ENCODE assay signal across 24 cellular contexts in the genomic region with DNA sequence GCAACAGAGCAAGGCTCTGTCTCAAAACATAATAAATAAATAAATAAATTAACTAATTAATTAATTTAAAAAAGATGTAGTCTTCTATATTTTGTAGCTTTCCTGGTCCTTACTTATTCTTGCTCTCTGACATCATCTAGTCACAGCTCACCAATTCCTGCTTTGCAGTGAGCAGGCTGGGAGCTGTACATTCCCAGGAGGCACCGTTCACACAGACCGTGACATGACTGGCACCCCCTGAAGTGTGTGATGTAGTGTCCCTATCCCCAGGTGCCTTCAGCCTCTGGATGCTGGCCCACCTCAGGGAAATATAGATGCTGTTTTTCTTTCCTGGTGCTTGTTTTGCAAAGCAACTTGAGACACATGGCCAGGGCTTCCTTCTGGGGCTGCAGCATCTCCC.
"Had no signal": no experiment of that assay in that cellular context is flagged by ENCODE, and none has a peak within 500 bp of the region (broad histone marks: within the 10 kb centered on the region; RNA-seq: fewer than 3 reads in every experiment).

No MANE protein-coding gene starts in this region.

- H3K9me3 Mint-ChIP-seq: activated B cell treated with CpG ODN at 0.5 μM for 24 hours; activated CD4-positive, alpha-beta memory T cell treated with anti-CD3 and anti-CD28 coated beads for 36 hours; activated naive CD8-positive, alpha-beta T cell treated with anti-CD3 and anti-CD28 coated beads for 36 hours; activated T-helper 1 cell treated with anti-CD3 and anti-CD28 coated beads, Interleukin-12 subunit alpha, Interleukin-12 subunit beta, Interleukin-2, Interleukin-4 antibody, amounts not matched to agents 30 ng/mL and 10 ng/mL and 1 ng/mL, durations not matched to agents 14 hours and 24 hours and 36 hours; effector memory CD8-positive, alpha-beta T cell; memory B cell; T-cell had no signal

- H3K36me3 ChIP-seq: cardiac muscle cell, left ventricle myocardium inferior, ovary, right lobe of liver, tibial artery, vagina had no signal

- H3K9me3 ChIP-seq: left ventricle myocardium inferior, mucosa of descending colon, ovary, right lobe of liver, tibial artery, vagina had no signal

- H3K4me2 ChIP-seq: hepatocyte had no signal

- H2AFZ ChIP-seq: hepatocyte had no signal

- H3K4me3 ChIP-seq: cardiac muscle cell, hepatocyte, left ventricle myocardium inferior, mucosa of descending colon, ovary, right lobe of liver, tibial artery, vagina had no signal

- FAIRE-seq: keratinocyte had no signal

- ATAC-seq: effector memory CD8-positive, alpha-beta T cell; mucosa of descending colon; right lobe of liver; T-cell had no signal

- H3K79me2 ChIP-seq: hepatocyte had no signal

- H3K27ac ChIP-seq: cardiac muscle cell, hepatocyte, ovary, right lobe of liver, tibial artery, vagina had no signal

- DNase-seq: activated B cell treated with CpG ODN at 0.5 μM for 24 hours; activated CD4-positive, alpha-beta memory T cell treated with anti-CD3 and anti-CD28 coated beads for 36 hours; activated CD4-positive, alpha-beta T cell treated with anti-CD3 and anti-CD28 coated beads for 4 hours; activated gamma-delta T cell treated with Interleukin-2 at 50 U/mL for 16 hours; activated naive CD8-positive, alpha-beta T cell treated with anti-CD3 and anti-CD28 coated beads for 36 hours; activated T-cell treated with anti-CD3 and anti-CD28 coated beads for 4 hours; amniotic stem cell; dermis blood vessel endothelial cell; effector memory CD8-positive, alpha-beta T cell; left ventricle myocardium inferior; mucosa of descending colon; naive B cell; right lobe of liver; stimulated activated CD4-positive, alpha-beta T cell treated with anti-CD3 and anti-CD28 coated beads, Interleukin-4, amount 100 ng/mL, for 4 hours; stimulated activated naive CD4-positive, alpha-beta T cell treated with Interleukin-2 at 50 U/mL for 16 hours; T-cell; tibial artery had no signal

- H3K27ac Mint-ChIP-seq: activated B cell treated with CpG ODN at 0.5 μM for 24 hours; activated CD4-positive, alpha-beta memory T cell treated with anti-CD3 and anti-CD28 coated beads for 36 hours; activated naive CD8-positive, alpha-beta T cell treated with anti-CD3 and anti-CD28 coated beads for 36 hours; activated T-helper 1 cell treated with anti-CD3 and anti-CD28 coated beads, Interleukin-12 subunit alpha, Interleukin-12 subunit beta, Interleukin-2, Interleukin-4 antibody, amounts not matched to agents 30 ng/mL and 10 ng/mL and 1 ng/mL, durations not matched to agents 14 hours and 24 hours and 36 hours; effector memory CD8-positive, alpha-beta T cell; memory B cell; naive B cell; T-cell had no signal

- H3K27me3 Mint-ChIP-seq: activated B cell treated with CpG ODN at 0.5 μM for 24 hours had no signal

- H3K36me3 Mint-ChIP-seq: activated CD4-positive, alpha-beta memory T cell treated with anti-CD3 and anti-CD28 coated beads for 36 hours; activated naive CD8-positive, alpha-beta T cell treated with anti-CD3 and anti-CD28 coated beads for 36 hours; memory B cell; naive B cell; T-cell had no signal

- H3K4me3 Mint-ChIP-seq: activated B cell treated with CpG ODN at 0.5 μM for 24 hours; activated CD4-positive, alpha-beta memory T cell treated with anti-CD3 and anti-CD28 coated beads for 36 hours; activated naive CD8-positive, alpha-beta T cell treated with anti-CD3 and anti-CD28 coated beads for 36 hours; activated T-helper 1 cell treated with anti-CD3 and anti-CD28 coated beads, Interleukin-12 subunit alpha, Interleukin-12 subunit beta, Interleukin-2, Interleukin-4 antibody, amounts not matched to agents 30 ng/mL and 10 ng/mL and 1 ng/mL, durations not matched to agents 14 hours and 24 hours and 36 hours; effector memory CD8-positive, alpha-beta T cell; memory B cell; T-cell had no signal

- H3K27me3 ChIP-seq: cardiac muscle cell, hepatocyte, ovary, right lobe of liver, tibial artery, vagina had no signal
